In genomic region chr3:192847918-192848317, GRCh38 we compare ENCODE assay signal across 19 cellular contexts.
DNase-seq lines count a peak whose midpoint lies in the region; FAIRE-seq and TF ChIP-seq lines count a peak whose summit lies in the region.
"Had no signal": no experiment of that assay in that cellular context is flagged by ENCODE, and none has a peak within 500 bp of the region (broad histone marks: within the 10 kb centered on the region; RNA-seq: fewer than 3 reads in every experiment).

No MANE protein-coding gene starts in this region.

- H3K4me2 ChIP-seq in astrocyte (ENCODE audit: low read length) (peak overlapping the region; percentile 42), hepatocyte (peak overlapping the region; percentile 26)

- intact Hi-C loops in activated CD4-positive, alpha-beta memory T cell treated with anti-CD3 and anti-CD28 coated beads for 36 hours (cut with micrococcal nuclease) = no loop called here

- H3K27ac ChIP-seq in astrocyte (ENCODE audit: low read depth, low read length) (peak overlapping the region; percentile 34), hepatocyte (no peak overlapping the region), WERI-Rb-1 (no peak overlapping the region)
- H3K27ac ChIP-seq in CD8-positive, alpha-beta memory T cell (ENCODE audit: low read depth, low read length) = no peak overlapping the region
- H3K27ac ChIP-seq: neutrophil, RWPE1 had no signal

- peak overlapping the region; percentile 11 for H3K9ac ChIP-seq in astrocyte (ENCODE audit: low read length)

- H3K9me3 Mint-ChIP-seq in astrocyte (ENCODE audit: unreplicated experiment) = no peaks in the 10 kb centered on the region
- H3K9me3 Mint-ChIP-seq in activated CD4-positive, alpha-beta memory T cell treated with anti-CD3 and anti-CD28 coated beads for 36 hours = no peaks in the 10 kb centered on the region
- no peaks in the 10 kb centered on the region for H3K9me3 Mint-ChIP-seq in CD8-positive, alpha-beta memory T cell
- H3K9me3 Mint-ChIP-seq: activated CD8-positive, alpha-beta T cell treated with anti-CD3 and anti-CD28 coated beads for 36 hours; activated T-cell treated with anti-CD3 and anti-CD28 coated beads, Interleukin-2, amount 50 U/mL, for 72 hours; endodermal cell had no signal

- no peak overlapping the region for H2AFZ ChIP-seq in astrocyte (ENCODE audit: low read depth, low read length)
- H2AFZ ChIP-seq in hepatocyte = no peak overlapping the region

- DNase-seq in AG08395 (ENCODE audit: low spot score) (peak; percentile 13), H4 (ENCODE audit: low spot score) (peak; percentile 33), astrocyte (ENCODE audit: low read depth) (peak; percentile 62), hepatocyte (ENCODE audit: low spot score) (no peak), WERI-Rb-1 (no peak), NK-92 (lab: John Stamatoyannopoulos, UW; ENCODE audit: unreplicated experiment) (no peak)
- DNase-seq in activated CD4-positive, alpha-beta memory T cell treated with anti-CD3 and anti-CD28 coated beads for 36 hours = no peak
- DNase-seq in CD8-positive, alpha-beta memory T cell = no peak
- DNase-seq: activated CD8-positive, alpha-beta T cell treated with anti-CD3 and anti-CD28 coated beads for 36 hours; activated T-cell treated with anti-CD3 and anti-CD28 coated beads, Interleukin-2, amount 50 U/mL, for 72 hours; endodermal cell; H7; midbrain; NCI-H1436 treated with DMSO at 0.1 percent for 48 hours; right cardiac atrium; T-helper 1 cell had no signal

- peaks cover 45% of the 10 kb centered on the region for H3K4me1 Mint-ChIP-seq in astrocyte (ENCODE audit: low read depth, unreplicated experiment)
- H3K4me1 Mint-ChIP-seq in activated CD4-positive, alpha-beta memory T cell treated with anti-CD3 and anti-CD28 coated beads for 36 hours (ENCODE audit: low read depth) = peaks cover 60% of the 10 kb centered on the region
- peaks cover 0 to 7% (median 0%) of the 10 kb centered on the region in 3 donors for H3K4me1 Mint-ChIP-seq in CD8-positive, alpha-beta memory T cell

- H3K27me3 ChIP-seq in astrocyte (ENCODE audit: insufficient read depth, low read length) (no peaks in the 10 kb centered on the region), hepatocyte (no peaks in the 10 kb centered on the region), WERI-Rb-1 (ENCODE audit: insufficient read depth, low read depth, severe bottlenecking) (no peaks in the 10 kb centered on the region)
- no peaks in the 10 kb centered on the region for H3K27me3 ChIP-seq in CD8-positive, alpha-beta memory T cell (ENCODE audit: insufficient read depth, low read length, poor library complexity, severe bottlenecking)
- H3K27me3 ChIP-seq: neutrophil had no signal

- H3K9me3 ChIP-seq in astrocyte (ENCODE audit: insufficient read depth, low read depth, low read length) (no peaks in the 10 kb centered on the region), hepatocyte (ENCODE audit: low read depth) (no peaks in the 10 kb centered on the region), WERI-Rb-1 (ENCODE audit: severe bottlenecking) (no peaks in the 10 kb centered on the region)
- no peaks in the 10 kb centered on the region for H3K9me3 ChIP-seq in CD8-positive, alpha-beta memory T cell (ENCODE audit: low read length)
- H3K9me3 ChIP-seq: neutrophil had no signal

- no peak overlapping the region for H3K4me3 ChIP-seq in astrocyte (ENCODE audit: insufficient read depth, low read depth, low read length)
- no peak overlapping the region for H3K4me3 ChIP-seq in hepatocyte
- no peak overlapping the region for H3K4me3 ChIP-seq in WERI-Rb-1 (ENCODE audit: low read depth, low read length)
- H3K4me3 ChIP-seq in CD8-positive, alpha-beta memory T cell (ENCODE audit: low read length) = no peak overlapping the region

- H3K27ac Mint-ChIP-seq in astrocyte (ENCODE audit: unreplicated experiment) = no peak overlapping the region
- H3K27ac Mint-ChIP-seq in activated CD4-positive, alpha-beta memory T cell treated with anti-CD3 and anti-CD28 coated beads for 36 hours = no peak overlapping the region
- H3K27ac Mint-ChIP-seq in CD8-positive, alpha-beta memory T cell = no peak overlapping the region
- H3K27ac Mint-ChIP-seq: activated CD8-positive, alpha-beta T cell treated with anti-CD3 and anti-CD28 coated beads for 36 hours; activated T-cell treated with anti-CD3 and anti-CD28 coated beads, Interleukin-2, amount 50 U/mL, for 72 hours; endodermal cell had no signal

- H3K4me3 Mint-ChIP-seq in astrocyte (ENCODE audit: unreplicated experiment) = no peak overlapping the region
- H3K4me3 Mint-ChIP-seq in activated CD4-positive, alpha-beta memory T cell treated with anti-CD3 and anti-CD28 coated beads for 36 hours = no peak overlapping the region
- H3K4me3 Mint-ChIP-seq in CD8-positive, alpha-beta memory T cell = no peak overlapping the region
- H3K4me3 Mint-ChIP-seq: activated CD8-positive, alpha-beta T cell treated with anti-CD3 and anti-CD28 coated beads for 36 hours; central memory CD8-positive, alpha-beta T cell; endodermal cell had no signal

- H3K27me3 Mint-ChIP-seq in astrocyte (ENCODE audit: low read depth, unreplicated experiment) = no peaks in the 10 kb centered on the region
- no peaks in the 10 kb centered on the region for H3K27me3 Mint-ChIP-seq in activated CD4-positive, alpha-beta memory T cell treated with anti-CD3 and anti-CD28 coated beads for 36 hours
- H3K27me3 Mint-ChIP-seq in CD8-positive, alpha-beta memory T cell = no peaks in the 10 kb centered on the region
- H3K27me3 Mint-ChIP-seq: activated CD8-positive, alpha-beta T cell treated with anti-CD3 and anti-CD28 coated beads for 36 hours; central memory CD8-positive, alpha-beta T cell had no signal

- H3K9me2 ChIP-seq in hepatocyte (replicated peaks; ENCODE audit: insufficient read depth) = no peaks in the 10 kb centered on the region

- H4K20me1 ChIP-seq in astrocyte (ENCODE audit: insufficient read depth, low read length) (peaks cover 43% of the 10 kb centered on the region), hepatocyte (ENCODE audit: insufficient read depth, poor library complexity, severe bottlenecking) (no peaks in the 10 kb centered on the region)

- H3K36me3 ChIP-seq in astrocyte (ENCODE audit: insufficient read depth, low read length) = no peaks in the 10 kb centered on the region
- H3K36me3 ChIP-seq in hepatocyte (replicated peaks; ENCODE audit: insufficient read depth, low read depth) = no peaks in the 10 kb centered on the region
- H3K36me3 ChIP-seq in WERI-Rb-1 = no peaks in the 10 kb centered on the region
- H3K36me3 ChIP-seq in CD8-positive, alpha-beta memory T cell (ENCODE audit: insufficient read depth, low read length) = no peaks in the 10 kb centered on the region
- H3K36me3 ChIP-seq: neutrophil had no signal

- no peak for FAIRE-seq in astrocyte (lab: Jason Lieb, UNC)

- POLR2A ChIA-PET in activated CD4-positive, alpha-beta memory T cell treated with anti-CD3 and anti-CD28 coated beads for 36 hours (lab: Charles Lee) = no interaction called here
- POLR2A ChIA-PET in CD8-positive, alpha-beta memory T cell (lab: Charles Lee) = no interaction called here

- H3K79me2 ChIP-seq in astrocyte (ENCODE audit: insufficient read depth, low read length) (peaks cover 84% of the 10 kb centered on the region), hepatocyte (peaks cover 70% of the 10 kb centered on the region)

- H3K36me3 Mint-ChIP-seq in astrocyte (ENCODE audit: low read depth, unreplicated experiment) = no peaks in the 10 kb centered on the region
- no peaks in the 10 kb centered on the region for H3K36me3 Mint-ChIP-seq in activated CD4-positive, alpha-beta memory T cell treated with anti-CD3 and anti-CD28 coated beads for 36 hours
- H3K36me3 Mint-ChIP-seq in CD8-positive, alpha-beta memory T cell = no peaks in the 10 kb centered on the region

- CTCF ChIA-PET in activated CD4-positive, alpha-beta memory T cell treated with anti-CD3 and anti-CD28 coated beads for 36 hours (lab: Charles Lee) = no interaction called here
- CTCF ChIA-PET in CD8-positive, alpha-beta memory T cell (lab: Charles Lee) = no interaction called here

- H3K4me1 ChIP-seq in astrocyte (ENCODE audit: insufficient read depth, low read length) (peaks cover 52% of the 10 kb centered on the region), hepatocyte (ENCODE audit: insufficient read depth) (peaks cover 27% of the 10 kb centered on the region)
- H3K4me1 ChIP-seq in CD8-positive, alpha-beta memory T cell (ENCODE audit: insufficient read depth, low read length) = no peaks in the 10 kb centered on the region

- TF ChIP-seq CTCF in astrocyte (IDR thresholded peaks at IDR 0.05; ENCODE audit: insufficient read depth, low read depth, low read length) (no peak), hepatocyte (IDR thresholded peaks at IDR 0.05; ENCODE audit: poor library complexity) (no peak), WERI-Rb-1 (IDR thresholded peaks at IDR 0.05; ENCODE audit: low read depth, low read length) (no peak)

- WGBS in hepatocyte (ENCODE audit: low lambda C conversion rate, missing lambda C conversion rate) = 49% methylated on average over 3 of the region's 3 CpGs

Comparison
In these comparisons a context has a peak if more than half of its experiments do, and no peak if none do; other contexts are left out.
1. DNase-seq: peak in AG08395 (single experiment), H4 (single experiment) and astrocyte (single experiment); none in hepatocyte (single experiment), WERI-Rb-1 (single experiment), NK-92 (single experiment), activated CD4-positive, alpha-beta memory T cell treated with anti-CD3 and anti-CD28 coated beads for 36 hours (single experiment) and CD8-positive, alpha-beta memory T cell (0 of 5).